ENCODE assay signal across 16 cellular contexts in genomic region chr14:31414190-31414833, GRCh38. TPM values are rescaled to one million over a fixed set of nuclear protein-coding genes. Genes with fewer than 3 reads are reported as not detected.
A peak's percentile ranks its signal among the peaks of the same experiment; 100 is the strongest.
DNase-seq lines count a peak whose midpoint lies in the region; TF ChIP-seq lines count a peak whose summit lies in the region.
"Had no signal": no experiment of that assay in that cellular context is flagged by ENCODE, and none has a peak within 500 bp of the region (broad histone marks: within the 10 kb centered on the region; RNA-seq: fewer than 3 reads in every experiment).

No MANE protein-coding gene starts in this region.

- TF ChIP-seq CTCF in OCI-LY1 (IDR thresholded peaks at IDR 0.05; ENCODE audit: low read length) (no peak), neutrophil (IDR thresholded peaks at IDR 0.05) (no peak), H9 (conservative IDR thresholded peaks at IDR 0.05) (no peak), esophagus muscularis mucosa (IDR thresholded peaks at IDR 0.05) (no peak), progenitor cell of endocrine pancreas (IDR thresholded peaks at IDR 0.05; ENCODE audit: unreplicated experiment) (no peak)

- TF ChIP-seq POLR2A in esophagus muscularis mucosa (IDR thresholded peaks at IDR 0.05; ENCODE audit: low read depth), result no peak

- no peak overlapping the region for H3K4me3 ChIP-seq in GM23248
- no peak overlapping the region for H3K4me3 ChIP-seq in OCI-LY1 (ENCODE audit: low read depth, low read length, poor library complexity, severe bottlenecking)
- no peak overlapping the region for H3K4me3 ChIP-seq in neutrophil (ENCODE audit: low read depth in 1 of 2, low read length in 1 of 2)
- H3K4me3 ChIP-seq in esophagus muscularis mucosa, result no peak overlapping the region
- H3K4me3 ChIP-seq: cardiac muscle cell, sigmoid colon had no signal

- H3K9me3 ChIP-seq in GM23248 (ENCODE audit: low read depth) (no peaks in the 10 kb centered on the region), OCI-LY1 (ENCODE audit: low read length) (no peaks in the 10 kb centered on the region), neutrophil (no peaks in the 10 kb centered on the region), H9 (ENCODE audit: control insufficient read depth, low read depth, low read length) (no peaks in the 10 kb centered on the region), esophagus muscularis mucosa (no peaks in the 10 kb centered on the region)
- H3K9me3 ChIP-seq: sigmoid colon had no signal

- no peak overlapping the region for H3K27ac Mint-ChIP-seq in H9
- no peak overlapping the region for H3K27ac Mint-ChIP-seq in progenitor cell of endocrine pancreas
- H3K27ac Mint-ChIP-seq: IgD-negative memory B cell had no signal

- in situ Hi-C loops in GM23248 (cut with MboI), result no loop called here

- H2AFZ ChIP-seq in GM23248, result no peak overlapping the region
- H2AFZ ChIP-seq in OCI-LY1 (ENCODE audit: low read length), result no peak overlapping the region
- no peak overlapping the region for H2AFZ ChIP-seq in H9 (ENCODE audit: low read length)

- H3T11ph ChIP-seq in H9 (ENCODE audit: low read length), result no peak overlapping the region

- no peaks in the 10 kb centered on the region for H3K9me3 Mint-ChIP-seq in H9
- H3K9me3 Mint-ChIP-seq in progenitor cell of endocrine pancreas (ENCODE audit: low read depth), result no peaks in the 10 kb centered on the region
- H3K9me3 Mint-ChIP-seq: CD4-positive, alpha-beta memory T cell; IgD-negative memory B cell had no signal

- no peak overlapping the region for H4K91ac ChIP-seq in H9 (ENCODE audit: insufficient read length, low read depth, low read length)

- no peak overlapping the region for H3K4ac ChIP-seq in H9 (ENCODE audit: low read depth, low read length)

- no peak overlapping the region for H3K18ac ChIP-seq in H9 (ENCODE audit: insufficient read length, low read depth, low read length)

- 14 to 22% methylated on average over 1 of the region's 1 CpG for WGBS in GM23248 (ENCODE audit: low coverage in 1 of 2, low lambda C conversion rate in 2 of 2, missing lambda C conversion rate in 2 of 2), 2 experiments
- no CpG with 5 or more reads among the region's 1 CpG for WGBS in H9 (ENCODE audit: extremely low coverage, insufficient read length, low lambda C conversion rate)
- 29% methylated on average over 1 of the region's 1 CpG for WGBS in esophagus muscularis mucosa

- H2AK5ac ChIP-seq in H9 (ENCODE audit: insufficient read length, low read length), result no peak overlapping the region

- H2BK15ac ChIP-seq in H9 (ENCODE audit: low read depth, low read length), result no peak overlapping the region

- no peak overlapping the region for H3K14ac ChIP-seq in H9 (ENCODE audit: insufficient read depth, low read length)

- H3K4me1 Mint-ChIP-seq in H9 (peaks cover 14 to 15% of the 10 kb centered on the region in 2 experiments), progenitor cell of endocrine pancreas (ENCODE audit: low read depth) (peaks cover 21% of the 10 kb centered on the region)

- no peak overlapping the region for H4K8ac ChIP-seq in H9 (replicated peaks; ENCODE audit: insufficient read length, low read depth, low read length)

- H3K79me2 ChIP-seq in GM23248 (ENCODE audit: insufficient read depth) (peaks cover 100% of the 10 kb centered on the region), OCI-LY1 (ENCODE audit: insufficient read depth, low read length) (peaks cover 13% of the 10 kb centered on the region; the same call in 1 of the 2 replicates), H9 (ENCODE audit: insufficient read depth, low read length) (no peaks in the 10 kb centered on the region)

- intact Hi-C loops in esophagus muscularis mucosa (cut with DNase I), result no loop called here

- peak overlapping the region; percentile 26 for H3K4me2 ChIP-seq in GM23248 (ENCODE audit: unreplicated experiment)
- no peak overlapping the region for H3K4me2 ChIP-seq in OCI-LY1 (ENCODE audit: low read length)
- H3K4me2 ChIP-seq in H9 (ENCODE audit: insufficient read depth, insufficient read length, low read length), result no peak overlapping the region

- H3K56ac ChIP-seq in H9 (ENCODE audit: insufficient read length, low read depth, low read length), result no peak overlapping the region

- no peak overlapping the region for H2BK20ac ChIP-seq in H9 (ENCODE audit: low read depth, low read length, poor library complexity, severe bottlenecking)

- H3K9ac ChIP-seq in GM23248 (no peak overlapping the region), OCI-LY1 (ENCODE audit: low read length) (no peak overlapping the region), H9 (ENCODE audit: extremely low read depth, insufficient read length, low read length) (no peak overlapping the region)

- H2BK12ac ChIP-seq in H9 (ENCODE audit: insufficient read length, low read depth, low read length), result no peak overlapping the region

- H4K20me1 ChIP-seq in GM23248 (ENCODE audit: insufficient read depth) (no peaks in the 10 kb centered on the region; the same call in 1 of the 2 replicates), OCI-LY1 (ENCODE audit: insufficient read depth, low read length) (no peaks in the 10 kb centered on the region), H9 (ENCODE audit: control insufficient read depth, insufficient read depth, insufficient read length) (no peaks in the 10 kb centered on the region)

- H3K4me3 Mint-ChIP-seq in H9 (no peak overlapping the region), progenitor cell of endocrine pancreas (ENCODE audit: low read depth) (no peak overlapping the region)
- H3K4me3 Mint-ChIP-seq: CD4-positive, alpha-beta memory T cell had no signal

- no peak overlapping the region for H2BK120ac ChIP-seq in H9 (ENCODE audit: low read depth, low read length, poor library complexity, severe bottlenecking)

- H3K27me3 ChIP-seq in GM23248 (replicated peaks; ENCODE audit: insufficient read depth) (no peaks in the 10 kb centered on the region), OCI-LY1 (ENCODE audit: insufficient read depth, low read length) (no peaks in the 10 kb centered on the region), neutrophil (no peaks in the 10 kb centered on the region), H9 (ENCODE audit: insufficient read depth, low read length) (no peaks in the 10 kb centered on the region), esophagus muscularis mucosa (no peaks in the 10 kb centered on the region)
- H3K27me3 ChIP-seq: cardiac muscle cell, sigmoid colon had no signal

- H3K36me3 ChIP-seq in GM23248 (ENCODE audit: low read depth) (0 out of 2 replicates have a peak, but pooled peaks cover 3% of the 10 kb centered on the region), OCI-LY1 (ENCODE audit: insufficient read depth, low read length) (no peaks in the 10 kb centered on the region), neutrophil (no peaks in the 10 kb centered on the region), esophagus muscularis mucosa (no peaks in the 10 kb centered on the region)
- H3K36me3 ChIP-seq: cardiac muscle cell, sigmoid colon had no signal

- no peak overlapping the region for H3K23ac ChIP-seq in H9 (ENCODE audit: insufficient read length, low read depth, low read length)

- H3K27me3 Mint-ChIP-seq in H9 (ENCODE audit: low read depth) (no peaks in the 10 kb centered on the region), progenitor cell of endocrine pancreas (no peaks in the 10 kb centered on the region)
- H3K27me3 Mint-ChIP-seq: CD4-positive, alpha-beta memory T cell; IgD-negative memory B cell had no signal

- H3K4me1 ChIP-seq in GM23248 (ENCODE audit: insufficient read depth) (peaks cover 19% of the 10 kb centered on the region), OCI-LY1 (ENCODE audit: insufficient read depth, low read length, severe bottlenecking) (peaks cover 52% of the 10 kb centered on the region), neutrophil (ENCODE audit: control insufficient read depth in 1 of 2, insufficient read depth in 1 of 2, low read depth in 1 of 2, low read length in 1 of 2) (peaks cover 61 to 63% of the 10 kb centered on the region in 2 experiments), H9 (ENCODE audit: insufficient read depth, low read length) (no peaks in the 10 kb centered on the region), esophagus muscularis mucosa (peaks cover 34 to 74% (median 66%) of the 10 kb centered on the region in 4 donors)

- H3K23me2 ChIP-seq in H9 (ENCODE audit: insufficient read length, low read depth, low read length, poor library complexity, severe bottlenecking), result no peaks in the 10 kb centered on the region

- DNase-seq in GM23248, result peak; percentile 51
- DNase-seq in dermis microvascular lymphatic vessel endothelial cell (ENCODE audit: low read depth in 2 of 2), result peak; percentile 62 to 84
- no peak for DNase-seq in H9
- DNase-seq in esophagus muscularis mucosa (ENCODE audit: extremely low spot score), result no peak
- DNase-seq in progenitor cell of endocrine pancreas (ENCODE audit: low spot score, unreplicated experiment), result no peak
- DNase-seq: activated naive CD4-positive, alpha-beta T cell treated with anti-CD3 and anti-CD28 coated beads, Interleukin-2, amount 50 U/mL, for 16 hours; CD4-positive, alpha-beta memory T cell; erythroblast; NCI-H1694; NCI-H526 treated with DMSO at 0.1 percent for 48 hours; Right ventricle myocardium superior; sigmoid colon had no signal

- no peak for TF ChIP-seq EP300 in esophagus muscularis mucosa (IDR thresholded peaks at IDR 0.05)

- H3K79me1 ChIP-seq in H9 (ENCODE audit: insufficient read depth, low read depth, low read length, poor library complexity, severe bottlenecking), result peaks cover 2% of the 10 kb centered on the region

- H4K5ac ChIP-seq in H9 (ENCODE audit: insufficient read length, low read depth, low read length), result no peak overlapping the region

- H3K36me3 Mint-ChIP-seq in H9 (ENCODE audit: insufficient read depth in 1 of 3, low read depth in 3 of 3) (peaks cover 0 to 3% (median 0%) of the 10 kb centered on the region in 3 experiments; a peak in 1 of 7 replicates), progenitor cell of endocrine pancreas (ENCODE audit: insufficient read depth) (no peaks in the 10 kb centered on the region)

- no peak overlapping the region for H2BK5ac ChIP-seq in H9 (ENCODE audit: insufficient read length, low read length)

- no peak overlapping the region for H3K27ac ChIP-seq in GM23248
- peak overlapping the region; percentile 4 for H3K27ac ChIP-seq in OCI-LY1 (ENCODE audit: low read depth, low read length, poor library complexity, severe bottlenecking)
- peak overlapping the region; percentile 57 for H3K27ac ChIP-seq in neutrophil
- no peak overlapping the region for H3K27ac ChIP-seq in H9 (ENCODE audit: insufficient read length, low read depth, low read length)
- no peak overlapping the region for H3K27ac ChIP-seq in esophagus muscularis mucosa (replicated peaks in 1 of 4)
- H3K27ac ChIP-seq: cardiac muscle cell, sigmoid colon had no signal

- H3F3A ChIP-seq in GM23248 (ENCODE audit: insufficient read depth), result peaks cover 11% of the 10 kb centered on the region
- H3F3A ChIP-seq in OCI-LY1 (ENCODE audit: insufficient read depth, low read length), result no peaks in the 10 kb centered on the region

- H3K9me2 ChIP-seq in GM23248 (ENCODE audit: insufficient read depth), result no peaks in the 10 kb centered on the region
- H3K9me2 ChIP-seq in OCI-LY1 (ENCODE audit: low read depth, low read length), result no peaks in the 10 kb centered on the region

RNA-seq across cellular contexts. Expression of gene HEATR5A, which starts 6.0 kb away (rescaled TPM):
- 70.3 and 89.2 TPM in 2 replicates for total RNA-seq in GM23248 (2014; rRNA removed; shearing (Covaris generic))
- polyA plus RNA-seq in GM23248 (2016; fragmentation: Nextera tagmentation; extraction: Ambion mirVana), result 44.4 and 49.1 TPM in 2 replicates
- 28.8 and 29.0 TPM in 2 replicates for total RNA-seq in dermis microvascular lymphatic vessel endothelial cell
- total RNA-seq in H9 (2021), result 21.2 and 23.9 TPM in 2 replicates
- total RNA-seq in esophagus muscularis mucosa, result 10 to 100 TPM; 24.1 to 38.2 (median 28.2) TPM
- total RNA-seq in progenitor cell of endocrine pancreas, result 28.3 and 28.9 TPM in 2 replicates

RNA-seq across cellular contexts. Expression of gene DTD2, which starts 43.0 kb away (rescaled TPM):
- 21.2 and 54.4 TPM in 2 replicates for total RNA-seq in GM23248 (2014; rRNA removed; shearing (Covaris generic))
- 12.1 and 13.4 TPM in 2 replicates for polyA plus RNA-seq in GM23248 (2016; fragmentation: Nextera tagmentation; extraction: Ambion mirVana)
- total RNA-seq in dermis microvascular lymphatic vessel endothelial cell, result 20.6 and 24.6 TPM in 2 replicates
- total RNA-seq in H9 (2021), result 14.8 and 15.6 TPM in 2 replicates
- 10 to 100 TPM; 27.8 to 41.1 (median 32.2) TPM for total RNA-seq in esophagus muscularis mucosa
- total RNA-seq in progenitor cell of endocrine pancreas, result 20.1 and 22.2 TPM in 2 replicates

Comparison
In these comparisons a context has a peak if more than half of its experiments do, and no peak if none do; other contexts are left out.
1. DNase-seq: peak in GM23248 (single experiment) and dermis microvascular lymphatic vessel endothelial cell (2 of 2); none in H9 (single experiment), esophagus muscularis mucosa (single experiment) and progenitor cell of endocrine pancreas (single experiment).
2. H3K27ac ChIP-seq: peak in OCI-LY1 (single experiment) and neutrophil (single experiment); none in GM23248 (single experiment), H9 (single experiment) and esophagus muscularis mucosa (0 of 4).